Comparison of ENCODE assay signal across 17 cellular contexts in the genomic region with DNA sequence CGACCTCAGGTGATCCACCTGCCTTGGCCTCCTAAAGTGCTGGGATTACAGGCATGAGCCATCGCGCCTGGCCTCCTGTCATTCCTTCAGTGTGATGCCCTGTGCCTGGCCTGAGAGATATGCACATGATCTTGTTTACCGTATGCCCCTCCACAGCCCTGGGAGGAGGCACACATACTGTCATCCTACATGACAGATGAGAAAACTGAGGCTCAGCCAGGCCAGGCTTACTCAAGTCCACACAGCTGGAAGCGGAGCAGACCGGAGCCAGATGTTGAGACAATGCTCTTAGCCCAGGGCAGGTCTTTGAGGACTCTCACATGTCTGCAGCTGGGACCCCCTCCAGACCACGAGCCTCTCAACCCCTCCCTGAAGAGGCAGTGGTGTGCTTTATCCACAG. TPM values are rescaled to one million over a fixed set of nuclear protein-coding genes. Genes with fewer than 3 reads are reported as not detected.
DNase-seq lines count a peak whose midpoint lies in the region; ATAC-seq and TF ChIP-seq lines count a peak whose summit lies in the region.
"Had no signal": no experiment of that assay in that cellular context is flagged by ENCODE, and none has a peak within 500 bp of the region (broad histone marks: within the 10 kb centered on the region; RNA-seq: fewer than 3 reads in every experiment).

No MANE protein-coding gene starts in this region.

- H3K36me3 ChIP-seq in BLaER1 (no peaks in the 10 kb centered on the region), RWPE2 (ENCODE audit: low read depth) (no peaks in the 10 kb centered on the region), gastroesophageal sphincter (no peaks in the 10 kb centered on the region)

- ATAC-seq in RWPE2 (ENCODE audit: low read depth) (no peak), gastroesophageal sphincter (peak; percentile 51), sciatic nerve (no peak), HG03025 (IDR thresholded peaks at IDR 0.05; ENCODE audit: low FRiP score, unreplicated experiment) (no peak)
- ATAC-seq: PC-3 had no signal

- no peak for TF ChIP-seq EP300 in gastroesophageal sphincter (IDR thresholded peaks at IDR 0.05)

- peak; percentile 56 for DNase-seq in RWPE2 (ENCODE audit: low spot score)
- DNase-seq in sciatic nerve (ENCODE audit: low spot score): peak; percentile 30
- no peak for DNase-seq in T1000 (lab: John Stamatoyannopoulos, UW)
- no peak for DNase-seq in NCI-H1694 treated with DMSO at 0.1 percent for 48 hours (lab: John Stamatoyannopoulos, UW)
- DNase-seq: DMS 273 treated with DMSO at 0.1 percent for 48 hours, KG1, MV-4-11, NCI-H1417, NCI-H187 treated with DMSO at 0.1 percent for 48 hours, NCI-H345, NCI-H526, PC-3, RPMI8226, SIG-M5 had no signal

- H3K4me2 ChIP-seq in BLaER1: peak overlapping the region; percentile 89

- TF ChIP-seq POLR2A in gastroesophageal sphincter (IDR thresholded peaks at IDR 0.05): no peak

- H3K27ac ChIP-seq in BLaER1 (peak overlapping the region; percentile 65), RWPE2 (ENCODE audit: poor library complexity, severe bottlenecking) (no peak overlapping the region), gastroesophageal sphincter (no peak overlapping the region)

- H3K9me3 ChIP-seq in BLaER1 (no peaks in the 10 kb centered on the region), RWPE2 (ENCODE audit: severe bottlenecking) (no peaks in the 10 kb centered on the region), gastroesophageal sphincter (no peaks in the 10 kb centered on the region)

- no peak overlapping the region for H3K4me3 ChIP-seq in BLaER1
- no peak overlapping the region for H3K4me3 ChIP-seq in RWPE2 (ENCODE audit: severe bottlenecking)
- peak overlapping the region in 1 of 2 donors; percentile 8 for H3K4me3 ChIP-seq in gastroesophageal sphincter

- H4K20me1 ChIP-seq in BLaER1: no peaks in the 10 kb centered on the region

- intact Hi-C loops in sciatic nerve (cut with DNase I): no loop called here

- H3K9ac ChIP-seq in BLaER1: no peak overlapping the region; the same call in 1 of the 2 replicates

- no peak for TF ChIP-seq CTCF in RWPE2 (IDR thresholded peaks at IDR 0.05; ENCODE audit: poor library complexity, severe bottlenecking)
- TF ChIP-seq CTCF in gastroesophageal sphincter (IDR thresholded peaks at IDR 0.05): no peak

- 50% methylated on average over 2 of the region's 7 CpGs; no CpG with 5 or more reads in 1 of the 2 donors for WGBS in gastroesophageal sphincter (ENCODE audit: low coverage in 1 of 2), 2 donors

- H3K4me1 ChIP-seq in BLaER1 (peaks cover 85% of the 10 kb centered on the region), RWPE2 (ENCODE audit: insufficient read depth, poor library complexity, severe bottlenecking) (no peaks in the 10 kb centered on the region), gastroesophageal sphincter (peaks cover 0 to 22% (median 8%) of the 10 kb centered on the region in 3 donors)

- H3K27me3 ChIP-seq in BLaER1 (no peaks in the 10 kb centered on the region), RWPE2 (ENCODE audit: insufficient read depth, poor library complexity, severe bottlenecking) (no peaks in the 10 kb centered on the region), gastroesophageal sphincter (no peaks in the 10 kb centered on the region)

RNA-seq across cellular contexts. Expression of a gene that starts 38.7 kb away (rescaled TPM):
- total RNA-seq in gastroesophageal sphincter: 10 to 100 TPM; 40.2 to 80.9 (median 56.0) TPM
- 39.5 TPM for total RNA-seq in sciatic nerve

Comparison
In these comparisons a context has a peak if more than half of its experiments do, and no peak if none do; other contexts are left out.
1. DNase-seq: peak in RWPE2 (single experiment) and sciatic nerve (single experiment); none in T1000 (single experiment) and NCI-H1694 treated with DMSO at 0.1 percent for 48 hours (single experiment).